ENCODE assay signal across 8 cellular contexts in genomic region chr10:68957654-68958053, GRCh38. TPM values are rescaled to one million over a fixed set of nuclear protein-coding genes. Genes with fewer than 3 reads are reported as not detected.
DNase-seq lines count a peak whose midpoint lies in the region; ATAC-seq and TF ChIP-seq lines count a peak whose summit lies in the region.

No MANE protein-coding gene starts in this region.

- in situ Hi-C loops in G401 (cut with HindIII; ENCODE audit: low sequenced_read_pairs): no loop called here

- H3K4me3 ChIP-seq in NT2/D1 (ENCODE audit: insufficient read length, low read depth): peak overlapping the region; percentile 99

- no peaks in the 10 kb centered on the region for H3K9me3 ChIP-seq in NT2/D1 (ENCODE audit: insufficient read depth, low read length)

- no TSS peak for BruUV-seq in Calu3 (replicated peaks; lab: Mats Ljungman, UMichigan)

- H3K9me3 Mint-ChIP-seq in Calu3 (ENCODE audit: low read depth, unreplicated experiment) (no peaks in the 10 kb centered on the region), neural crest cell (no peaks in the 10 kb centered on the region)
- no peaks in the 10 kb centered on the region for H3K9me3 Mint-ChIP-seq in effector memory CD8-positive, alpha-beta T cell

- intact Hi-C loops in Calu3 (cut with micrococcal nuclease; ENCODE audit: unreplicated experiment): no loop called here

- H3K36me3 Mint-ChIP-seq in Calu3 (ENCODE audit: insufficient read depth, unreplicated experiment): peaks cover 71% of the 10 kb centered on the region
- H3K36me3 Mint-ChIP-seq in effector memory CD8-positive, alpha-beta T cell (ENCODE audit: insufficient read depth): peaks cover 65% of the 10 kb centered on the region
- peaks cover 4% of the 10 kb centered on the region for H3K36me3 Mint-ChIP-seq in neural crest cell (ENCODE audit: low read depth)

- no peaks in the 10 kb centered on the region for H3K27me3 ChIP-seq in NT2/D1 (ENCODE audit: insufficient read depth, insufficient read length)

- H3K36me3 ChIP-seq in NT2/D1 (ENCODE audit: insufficient read depth, insufficient read length, low read length): peaks cover 47% of the 10 kb centered on the region

- ATAC-seq in effector memory CD8-positive, alpha-beta T cell (replicated peaks): no peak

- DNase-seq in Calu3 (no peak), NT2/D1 (ENCODE audit: low read depth, low spot score) (no peak), neural crest cell (ENCODE audit: low read depth, low spot score) (no peak), NCI-H1417 treated with DMSO at 0.1 percent for 48 hours (lab: John Stamatoyannopoulos, UW) (no peak), G401 (ENCODE audit: low spot score) (no peak), GM19240 (ENCODE audit: insufficient read length, low spot score) (no peak)
- no peak for DNase-seq in effector memory CD8-positive, alpha-beta T cell
- no peak for DNase-seq in stimulated activated CD4-positive, alpha-beta T cell treated with anti-CD3 and anti-CD28 coated beads, Interleukin-4, amount 100 ng/mL, for 1 hour

- H3K27me3 Mint-ChIP-seq in Calu3 (ENCODE audit: unreplicated experiment) (no peaks in the 10 kb centered on the region), neural crest cell (ENCODE audit: low read depth) (no peaks in the 10 kb centered on the region)
- H3K27me3 Mint-ChIP-seq in effector memory CD8-positive, alpha-beta T cell: no peaks in the 10 kb centered on the region

- peaks cover 2% of the 10 kb centered on the region for H3K4me1 ChIP-seq in NT2/D1 (ENCODE audit: insufficient read depth, insufficient read length)

- H3K4me3 Mint-ChIP-seq in Calu3 (ENCODE audit: low read depth, unreplicated experiment) (peak overlapping the region; percentile 99), neural crest cell (peak overlapping the region; percentile 97)
- H3K4me3 Mint-ChIP-seq in effector memory CD8-positive, alpha-beta T cell: peak overlapping the region; percentile 95 to 100

- no peak for TF ChIP-seq CTCF in Calu3 (IDR thresholded peaks at IDR 0.05; ENCODE audit: unreplicated experiment)
- no peak for TF ChIP-seq CTCF in neural crest cell (conservative IDR thresholded peaks at IDR 0.05)

- H3K27ac Mint-ChIP-seq in Calu3 (ENCODE audit: unreplicated experiment) (peak overlapping the region; percentile 100), neural crest cell (ENCODE audit: unreplicated experiment) (peak overlapping the region; percentile 98)
- peak overlapping the region; percentile 98 to 100 for H3K27ac Mint-ChIP-seq in effector memory CD8-positive, alpha-beta T cell

- H3K4me1 Mint-ChIP-seq in Calu3 (ENCODE audit: low read depth, unreplicated experiment) (peaks cover 28% of the 10 kb centered on the region), neural crest cell (peaks cover 25% of the 10 kb centered on the region)
- H3K4me1 Mint-ChIP-seq in effector memory CD8-positive, alpha-beta T cell (ENCODE audit: low read depth in 2 of 2): peaks cover 25 to 39% of the 10 kb centered on the region in 2 donors

- peak overlapping the region; percentile 98 for H3K9ac ChIP-seq in NT2/D1 (ENCODE audit: insufficient read length, low read depth)

- CTCF ChIA-PET in Calu3 (lab: Charles Lee): no interaction called here

RNA-seq across cellular contexts. Expression of gene DDX21, which starts 1.7 kb away (rescaled TPM):
- total RNA-seq in Calu3 (2022) (135 and 144 TPM in 2 replicates), neural crest cell (67.2 and 70.7 TPM in 2 replicates)
- 51.8 and 80.4 TPM in 2 replicates for total RNA-seq in G401 (2014; rRNA removed; shearing (Covaris generic))

RNA-seq across cellular contexts. Expression of gene KIFBP, which starts 30.9 kb away (rescaled TPM):
- total RNA-seq in Calu3 (2022) (36.7 and 40.0 TPM in 2 replicates), neural crest cell (27.7 and 27.8 TPM in 2 replicates)
- 23.6 and 35.4 TPM in 2 replicates for total RNA-seq in G401 (2014; rRNA removed; shearing (Covaris generic))

RNA-seq across cellular contexts. Expression of gene DDX50, which starts 56.5 kb away (rescaled TPM):
- total RNA-seq in Calu3 (2022) (39.1 and 44.4 TPM in 2 replicates), neural crest cell (57.7 and 58.9 TPM in 2 replicates)
- 31.6 and 32.8 TPM in 2 replicates for total RNA-seq in G401 (2014; rRNA removed; shearing (Covaris generic))
